8 cellular contexts compared by ENCODE assay signal in the genomic region with DNA sequence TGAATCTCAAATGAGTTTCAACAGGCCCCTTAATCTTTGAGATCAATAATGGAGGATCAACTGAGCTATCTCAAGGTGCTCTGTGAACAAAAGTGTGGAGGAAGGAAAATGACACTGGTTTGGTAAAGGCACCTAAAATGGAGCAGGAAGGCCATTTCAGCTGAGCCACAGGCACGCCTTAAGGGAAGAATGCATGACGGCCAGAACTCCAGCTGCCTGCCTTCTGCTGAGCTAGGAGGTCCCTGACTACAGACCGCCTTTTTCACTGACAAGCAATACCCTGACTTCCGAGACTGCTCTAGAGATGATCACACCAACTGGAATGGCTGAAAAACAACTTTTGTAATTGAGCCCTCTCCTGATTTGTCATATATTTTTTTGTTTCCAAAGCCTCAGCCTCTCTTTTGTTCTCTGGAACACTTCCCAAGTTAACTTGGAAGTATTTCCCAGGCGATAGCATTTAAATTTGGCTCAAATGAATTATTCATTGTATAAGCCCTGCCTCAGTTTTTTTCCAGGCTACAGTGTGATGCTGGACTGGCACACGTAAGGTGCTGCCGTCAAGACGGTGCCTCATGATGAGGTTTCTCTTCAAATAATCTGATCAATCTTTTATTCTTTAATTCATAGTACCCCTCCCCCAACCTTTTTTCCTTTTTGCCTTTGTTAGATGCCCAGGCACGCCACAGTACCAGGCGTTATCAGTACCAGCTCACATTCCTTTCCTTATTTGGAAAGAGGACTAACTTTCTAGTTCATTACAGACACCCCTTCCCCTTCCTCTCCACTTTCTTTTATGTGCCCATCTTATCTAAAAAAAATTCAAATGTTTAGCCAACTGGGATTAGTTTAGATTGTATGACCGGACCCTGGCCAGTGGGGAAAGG.
DNase-seq lines count a peak whose midpoint lies in the region; ATAC-seq and TF ChIP-seq lines count a peak whose summit lies in the region.
"Not testable (repeated sequence)": the region's sequence is repeated elsewhere in the genome, so short reads cannot be mapped to it uniquely, and the experiment has no call there.

No MANE protein-coding gene starts in this region.

- peak overlapping the region; percentile 84 for H3K27ac Mint-ChIP-seq in endodermal cell

- not testable (repeated sequence) for H3K9me3 ChIP-seq in ascending aorta; endodermal cell (ENCODE audit: control insufficient read depth, low read length); heart left ventricle; liver (ENCODE audit: control insufficient read depth in 4 of 4, low read length in 3 of 4); osteoblast (ENCODE audit: low read depth, low read length); suprapubic skin

- H3K9me3 Mint-ChIP-seq in endodermal cell, result not testable (repeated sequence)

- H3K4me3 Mint-ChIP-seq in endodermal cell, result not testable (repeated sequence)

- H3K36me3 ChIP-seq in ascending aorta; endodermal cell (ENCODE audit: control insufficient read depth, insufficient read depth, low read length); heart left ventricle; liver (ENCODE audit: control insufficient read depth in 4 of 4, insufficient read depth in 3 of 4, low read depth in 1 of 4, low read length in 3 of 4); osteoblast (ENCODE audit: insufficient read depth, low read length); suprapubic skin: not testable (repeated sequence)

- not testable (repeated sequence) for H3K36me3 Mint-ChIP-seq in endodermal cell (ENCODE audit: low read depth)

- peak overlapping the region; percentile 70 for H2AFZ ChIP-seq in osteoblast (ENCODE audit: low read length)

- not testable (repeated sequence) for H3K27me3 Mint-ChIP-seq in endodermal cell (ENCODE audit: insufficient read depth)

- H3K27me3 ChIP-seq in ascending aorta; endodermal cell (ENCODE audit: control insufficient read depth, insufficient read depth, low read length, poor library complexity, severe bottlenecking); heart left ventricle; liver (ENCODE audit: control insufficient read depth in 4 of 4, insufficient read depth in 4 of 4, low read length in 3 of 4); osteoblast (ENCODE audit: insufficient read depth, low read length); suprapubic skin: not testable (repeated sequence)

- H3K27ac ChIP-seq in ascending aorta (peak overlapping the region; percentile 73 to 80), endodermal cell (ENCODE audit: low read depth, low read length) (peak overlapping the region; percentile 47), heart left ventricle (peak overlapping the region in 6 of 12 donors; percentile 4 to 69 (median 28)), osteoblast (ENCODE audit: low read depth, low read length) (peak overlapping the region; percentile 41)
- not testable (repeated sequence) for H3K27ac ChIP-seq in liver (ENCODE audit: low read depth in 1 of 2, low read length in 2 of 2); suprapubic skin

- not testable (repeated sequence) for TF ChIP-seq EP300 in Ishikawa (IDR thresholded peaks at IDR 0.05; ENCODE audit: borderline replicate concordance); suprapubic skin (IDR thresholded peaks at IDR 0.05)

- not testable (repeated sequence) for H4K20me1 ChIP-seq in osteoblast (ENCODE audit: insufficient read depth, low read length)

- H3K9ac ChIP-seq in endodermal cell (ENCODE audit: extremely low read depth, low read length, poor library complexity, severe bottlenecking); liver (ENCODE audit: low read depth in 1 of 2, low read length in 2 of 2): not testable (repeated sequence)

- WGBS in endodermal cell (ENCODE audit: insufficient coverage in 1 of 2, insufficient read length in 1 of 2), 2 experiments, result 67% methylated on average over 1 of the region's 11 CpGs; no CpG with 5 or more reads in 1 of the 2 experiments
- WGBS in heart left ventricle, 4 donors, result 14 to 36% (median 24%) methylated on average over 2 to 3 of the region's 11 CpGs
- 68% methylated on average over 3 of the region's 11 CpGs for WGBS in liver
- 20% methylated on average over 2 of the region's 11 CpGs for WGBS in suprapubic skin

- H3K4me1 ChIP-seq in ascending aorta; endodermal cell (ENCODE audit: control insufficient read depth, insufficient read depth, low read length); heart left ventricle; liver (ENCODE audit: control insufficient read depth in 4 of 4, insufficient read depth in 4 of 4, low read length in 3 of 4); osteoblast (ENCODE audit: insufficient read depth, low read length); suprapubic skin: not testable (repeated sequence)

- peak; percentile 71 to 97 (median 90) for ATAC-seq in heart left ventricle

- DNase-seq in AG10803 (ENCODE audit: low read depth), result peak; percentile 53
- DNase-seq in ascending aorta (ENCODE audit: low spot score in 2 of 2), result peak; percentile 17 to 85
- DNase-seq in endodermal cell, result peak; percentile 67
- peak; percentile 27 to 64 (median 43) for DNase-seq in heart left ventricle
- DNase-seq in osteoblast (ENCODE audit: insufficient read length, low spot score, missing footprints), result not testable (repeated sequence)
- peak; percentile 35 to 76 for DNase-seq in suprapubic skin (ENCODE audit: low spot score in 2 of 2)

- TF ChIP-seq POLR2A in heart left ventricle (IDR thresholded peaks at IDR 0.05); suprapubic skin (IDR thresholded peaks at IDR 0.05): not testable (repeated sequence)

- not testable (repeated sequence) for TF ChIP-seq CTCF in AG10803 (conservative IDR thresholded peaks at IDR 0.05; ENCODE audit: low read length); ascending aorta (IDR thresholded peaks at IDR 0.05); endodermal cell (conservative IDR thresholded peaks at IDR 0.05); heart left ventricle (IDR thresholded peaks at IDR 0.05); liver (IDR thresholded peaks at IDR 0.05; ENCODE audit: low read depth, low read length, missing input control); osteoblast (IDR thresholded peaks at IDR 0.05; ENCODE audit: extremely low read depth, low read depth, low read length); suprapubic skin (IDR thresholded peaks at IDR 0.05)

- H3K4me3 ChIP-seq in AG10803 (ENCODE audit: low read length); ascending aorta; endodermal cell (ENCODE audit: low read length); heart left ventricle; liver (ENCODE audit: low read depth in 1 of 3, low read length in 3 of 3); osteoblast (ENCODE audit: insufficient read depth, low read length); suprapubic skin: not testable (repeated sequence)

- H3K4me2 ChIP-seq in osteoblast (ENCODE audit: insufficient read depth, low read length), result not testable (repeated sequence)

- intact Hi-C loops in ascending aorta (cut with DNase I); heart left ventricle (cut with DNase I): not testable (repeated sequence)

- not testable (repeated sequence) for H3K4me1 Mint-ChIP-seq in endodermal cell

- H3K79me2 ChIP-seq in osteoblast (ENCODE audit: insufficient read depth, low read length), result not testable (repeated sequence)

- TF ChIP-seq RAD21 in Ishikawa (IDR thresholded peaks at IDR 0.05; ENCODE audit: low read depth); liver (IDR thresholded peaks at IDR 0.05): not testable (repeated sequence)

TF ChIP-seq in Ishikawa, 13 proteins besides CTCF, POLR2A, EP300 and RAD21:
- TF ChIP-seq YY1 (IDR thresholded peaks at IDR 0.05; ENCODE audit: low read depth), result peak; percentile 44; the same call in 1 of the 2 replicates

TF ChIP-seq in liver, 16 proteins besides CTCF, POLR2A, EP300 and RAD21:
- peak; percentile 16 for TF ChIP-seq YY1 (IDR thresholded peaks at IDR 0.05)
